1 cellular context compared by ENCODE assay signal in genomic region chr6:107656883-107657282, GRCh38.
TF ChIP-seq lines count a peak whose summit lies in the region.

No MANE protein-coding gene starts in this region.

TF ChIP-seq in HEK293, 187 proteins besides CTCF, POLR2A, EP300 and RAD21 (continued from another document):
- TF ChIP-seq ZNF623 (tag by site-specific recombination; IDR thresholded peaks at IDR 0.05) (no peak), ZNF112 (tag by site-specific recombination; IDR thresholded peaks at IDR 0.05) (no peak), ZFP69B (tag by site-specific recombination; IDR thresholded peaks at IDR 0.05) (no peak), ZNF585B (tag by site-specific recombination; IDR thresholded peaks at IDR 0.05) (no peak), ZNF449 (tag by site-specific recombination; IDR thresholded peaks at IDR 0.05) (no peak), ZNF433 (tag by site-specific recombination; IDR thresholded peaks at IDR 0.05; ENCODE audit: low read depth) (no peak)
